28 cellular contexts compared by ENCODE assay signal in genomic region chr9:132516301-132516700, GRCh38.
"Had no signal": no experiment of that assay in that cellular context is flagged by ENCODE, and none has a peak within 500 bp of the region (broad histone marks: within the 10 kb centered on the region; RNA-seq: fewer than 3 reads in every experiment).

No MANE protein-coding gene starts in this region.

- H3K27ac ChIP-seq: left lung, lower lobe of right lung, neural progenitor cell, neutrophil, parathyroid adenoma, psoas muscle, right atrium auricular region, right lobe of liver, skin epidermis, suprapubic skin, thoracic aorta, tibial nerve, vagina had no signal

- H3K4me1 ChIP-seq: left lung, lower lobe of right lung, parathyroid adenoma, psoas muscle, right atrium auricular region, right lobe of liver, suprapubic skin, tibial nerve, vagina had no signal

- DNase-seq: hippocampal formation; kidney glomerular epithelial cell; left cardiac atrium; left lung; lower lobe of right lung; mammary epithelial cell; mesendoderm; naive B cell; natural killer cell; nephron progenitor cell; occipital lobe; psoas muscle; right lobe of liver; stimulated activated CD4-positive, alpha-beta T cell treated with anti-CD3 and anti-CD28 coated beads, Interleukin-12 subunit alpha, Interleukin-12 subunit beta, amount 100 ng/mL, for 4 hours; stimulated activated CD4-positive, alpha-beta T cell treated with anti-CD3 and anti-CD28 coated beads, Interleukin-15, amount 100 ng/mL, for 24 hours; stimulated activated CD4-positive, alpha-beta T cell treated with anti-CD3 and anti-CD28 coated beads, Interleukin-2, amount 100 ng/mL, for 24 hours; stimulated activated CD4-positive, alpha-beta T cell treated with anti-CD3 and anti-CD28 coated beads, Interleukin-4, amount 100 ng/mL, for 24 hours; stimulated activated naive CD4-positive, alpha-beta T cell had no signal

- H3K9me3 ChIP-seq: left lung, lower lobe of right lung, neutrophil, psoas muscle, right atrium auricular region, right lobe of liver, suprapubic skin, thoracic aorta, tibial nerve, vagina had no signal

- H3K27me3 ChIP-seq: neural progenitor cell, right atrium auricular region, right lobe of liver, vagina had no signal

- H3K4me3 ChIP-seq: left lung, lower lobe of right lung, neural progenitor cell, psoas muscle, right atrium auricular region, right lobe of liver, skin epidermis, suprapubic skin, thoracic aorta, tibial nerve, vagina had no signal

- H3K36me3 ChIP-seq: left lung, lower lobe of right lung, neural progenitor cell, neutrophil, right atrium auricular region, right lobe of liver, suprapubic skin, thoracic aorta, tibial nerve, vagina had no signal

- ATAC-seq: left cardiac atrium; left lung; lower lobe of right lung; natural killer cell; psoas muscle; right lobe of liver; stimulated activated effector memory CD8-positive, alpha-beta T cell treated with anti-CD3 and anti-CD28 coated beads, Interleukin-12 subunit alpha, Interleukin-12 subunit beta, amount 100 ng/mL, for 72 hours had no signal
